ENCODE assay signal across 8 cellular contexts in the genomic region with DNA sequence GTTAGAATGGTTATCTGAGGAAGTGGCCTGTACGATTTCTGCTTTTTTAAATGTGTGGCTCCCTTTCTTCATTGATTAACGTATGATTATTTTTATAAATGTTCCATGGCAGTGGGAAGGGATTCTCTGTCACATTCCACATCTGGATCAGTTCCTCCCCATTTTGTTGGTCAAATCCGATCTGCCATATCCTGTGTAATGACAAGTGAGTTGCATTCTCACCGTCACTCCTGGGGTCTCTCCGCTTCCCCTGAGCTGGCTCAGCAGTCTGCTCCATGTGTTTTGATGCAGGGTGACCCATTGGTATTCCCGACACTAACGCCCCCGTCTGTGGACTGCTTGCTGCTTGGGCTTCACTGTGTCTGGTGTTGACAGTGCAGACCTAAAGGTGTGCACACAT. TPM values are rescaled to one million over a fixed set of nuclear protein-coding genes. Genes with fewer than 3 reads are reported as not detected.
DNase-seq lines count a peak whose midpoint lies in the region; ATAC-seq and TF ChIP-seq lines count a peak whose summit lies in the region.

No MANE protein-coding gene starts in this region.

- H3K27ac ChIP-seq in left ventricle myocardium inferior (replicated peaks) (peak overlapping the region; percentile 73), vagina (peak overlapping the region; percentile 84)

- no peak overlapping the region for H3K4me3 ChIP-seq in left ventricle myocardium inferior
- H3K4me3 ChIP-seq in adipocyte (ENCODE audit: low read length): peak overlapping the region; percentile 56
- no peak overlapping the region for H3K4me3 ChIP-seq in vagina

- H3K36me3 ChIP-seq in left ventricle myocardium inferior: peaks cover 58% of the 10 kb centered on the region
- H3K36me3 ChIP-seq in adipocyte (ENCODE audit: control insufficient read depth, insufficient read depth, low read length, severe bottlenecking): peaks cover 69% of the 10 kb centered on the region
- H3K36me3 ChIP-seq in vagina: peaks cover 0 to 39% of the 10 kb centered on the region in 2 donors

- no peak for ATAC-seq in Right ventricle myocardium superior (ENCODE audit: poor library complexity)

- DNase-seq in left ventricle myocardium inferior: no peak
- DNase-seq in Right ventricle myocardium superior: no peak
- no peak for DNase-seq in adipocyte (ENCODE audit: low read depth)
- peak; percentile 36 to 50 for DNase-seq in lung microvascular endothelial cell (ENCODE audit: low read depth in 2 of 2)
- no peak for DNase-seq in vagina (ENCODE audit: extremely low spot score in 2 of 2)
- no peak for DNase-seq in effector CD4-positive, alpha-beta T cell
- no peak for DNase-seq in NCI-H748 (lab: John Stamatoyannopoulos, UW; ENCODE audit: unreplicated experiment)
- DNase-seq in NCI-H187 (lab: John Stamatoyannopoulos, UW): no peak

- peaks cover 69% of the 10 kb centered on the region for H3K4me1 ChIP-seq in left ventricle myocardium inferior
- peaks cover 78% of the 10 kb centered on the region for H3K4me1 ChIP-seq in adipocyte (ENCODE audit: control insufficient read depth, insufficient read depth, low read length)
- peaks cover 81% of the 10 kb centered on the region for H3K4me1 ChIP-seq in vagina

- peak overlapping the region; percentile 76 for H3K9ac ChIP-seq in adipocyte (ENCODE audit: low read length)

- no peaks in the 10 kb centered on the region for H3K9me3 ChIP-seq in left ventricle myocardium inferior (replicated peaks)
- H3K9me3 ChIP-seq in adipocyte (ENCODE audit: control insufficient read depth, low read length): no peaks in the 10 kb centered on the region
- H3K9me3 ChIP-seq in vagina: no peaks in the 10 kb centered on the region

- intact Hi-C loops in left ventricle myocardium inferior (cut with micrococcal nuclease): no loop called here
- intact Hi-C loops in Right ventricle myocardium superior (cut with DNase I): no loop called here
- intact Hi-C loops in vagina (cut with DNase I): no loop called here

- H3K27me3 ChIP-seq in left ventricle myocardium inferior (ENCODE audit: low read depth) (no peaks in the 10 kb centered on the region), adipocyte (replicated peaks; ENCODE audit: control insufficient read depth, insufficient read depth, low read length) (no peaks in the 10 kb centered on the region), vagina (no peaks in the 10 kb centered on the region)

- TF ChIP-seq CTCF in left ventricle myocardium inferior (IDR thresholded peaks at IDR 0.05; ENCODE audit: borderline replicate concordance) (no peak), vagina (IDR thresholded peaks at IDR 0.05) (no peak)

- TF ChIP-seq POLR2A in vagina (IDR thresholded peaks at IDR 0.05): no peak

RNA-seq across cellular contexts. Expression of gene NEAT1, which starts 20.4 kb away (rescaled TPM):
- total RNA-seq in left ventricle myocardium inferior: 405 TPM
- 451 TPM for total RNA-seq in Right ventricle myocardium superior
- 26.4 and 94.2 TPM in 2 replicates for total RNA-seq in lung microvascular endothelial cell
- 857 TPM for total RNA-seq in vagina

RNA-seq across cellular contexts. Expression of gene MALAT1, which starts 55.9 kb away (rescaled TPM):
- total RNA-seq in left ventricle myocardium inferior: 6,576 TPM
- total RNA-seq in Right ventricle myocardium superior: 5,573 TPM
- 1,818 and 2,739 TPM in 2 replicates for total RNA-seq in lung microvascular endothelial cell
- 16,459 TPM for total RNA-seq in vagina

RNA-seq across cellular contexts. Expression of gene FRMD8, which starts 56.5 kb away (rescaled TPM):
- total RNA-seq in left ventricle myocardium inferior: 8.4 TPM
- total RNA-seq in Right ventricle myocardium superior: 8.6 TPM
- total RNA-seq in lung microvascular endothelial cell: 63.4 and 82.9 TPM in 2 replicates
- 53.3 TPM for total RNA-seq in vagina

Comparison
In these comparisons a context has a peak if more than half of its experiments do, and no peak if none do; other contexts are left out.
1. DNase-seq: peak in lung microvascular endothelial cell (2 of 2); none in left ventricle myocardium inferior (single experiment), Right ventricle myocardium superior (single experiment), adipocyte (single experiment), vagina (0 of 2), effector CD4-positive, alpha-beta T cell (single experiment), NCI-H748 (single experiment) and NCI-H187 (0 of 2).